In the genomic region with DNA sequence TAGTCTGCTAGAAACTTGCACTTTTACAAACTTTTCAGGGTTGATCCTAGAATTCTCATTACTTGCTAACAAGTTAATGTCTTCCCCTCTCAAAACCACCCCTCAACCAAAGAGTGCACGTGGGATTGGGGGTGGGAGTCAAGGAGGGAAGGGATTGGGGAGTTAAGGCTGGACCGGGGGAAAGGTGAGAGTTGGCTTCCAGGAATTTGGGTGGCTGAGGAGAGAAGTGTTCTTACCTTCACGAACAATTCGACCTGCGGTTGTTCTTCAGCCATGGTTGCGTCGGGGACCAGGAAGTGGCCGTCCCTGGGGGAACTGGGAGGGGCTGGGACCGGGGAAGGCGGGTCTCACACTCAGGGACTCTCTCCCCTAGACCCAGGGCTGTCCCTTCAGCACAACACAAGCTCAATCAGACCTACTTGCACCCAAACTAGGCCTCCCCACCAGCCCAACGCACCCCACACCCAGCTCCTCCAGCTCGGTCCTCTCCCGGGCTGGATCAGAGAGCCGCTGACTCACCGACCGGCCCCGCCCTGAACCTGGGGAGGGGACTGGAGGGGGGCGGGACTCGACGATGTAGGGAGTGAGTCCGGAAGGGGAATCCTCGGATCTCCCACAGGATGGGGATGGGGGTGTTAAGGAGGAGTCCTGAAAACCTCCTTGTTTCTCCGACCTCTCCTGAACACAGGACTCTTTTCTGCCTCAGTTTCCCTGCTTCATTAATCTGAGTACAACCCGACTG, we compare ENCODE assay signal across 1 cellular context.
TF ChIP-seq lines count a peak whose summit lies in the region.

A gene (minus strand): TSS at position 505 of the 742 bp plus-strand sequence. CDS start 230 bp downstream, at position 275.

TF ChIP-seq in HepG2, 621 proteins besides CTCF, POLR2A, EP300 and RAD21 (continued from another document and continues in another):
- TF ChIP-seq, protein P1, sequence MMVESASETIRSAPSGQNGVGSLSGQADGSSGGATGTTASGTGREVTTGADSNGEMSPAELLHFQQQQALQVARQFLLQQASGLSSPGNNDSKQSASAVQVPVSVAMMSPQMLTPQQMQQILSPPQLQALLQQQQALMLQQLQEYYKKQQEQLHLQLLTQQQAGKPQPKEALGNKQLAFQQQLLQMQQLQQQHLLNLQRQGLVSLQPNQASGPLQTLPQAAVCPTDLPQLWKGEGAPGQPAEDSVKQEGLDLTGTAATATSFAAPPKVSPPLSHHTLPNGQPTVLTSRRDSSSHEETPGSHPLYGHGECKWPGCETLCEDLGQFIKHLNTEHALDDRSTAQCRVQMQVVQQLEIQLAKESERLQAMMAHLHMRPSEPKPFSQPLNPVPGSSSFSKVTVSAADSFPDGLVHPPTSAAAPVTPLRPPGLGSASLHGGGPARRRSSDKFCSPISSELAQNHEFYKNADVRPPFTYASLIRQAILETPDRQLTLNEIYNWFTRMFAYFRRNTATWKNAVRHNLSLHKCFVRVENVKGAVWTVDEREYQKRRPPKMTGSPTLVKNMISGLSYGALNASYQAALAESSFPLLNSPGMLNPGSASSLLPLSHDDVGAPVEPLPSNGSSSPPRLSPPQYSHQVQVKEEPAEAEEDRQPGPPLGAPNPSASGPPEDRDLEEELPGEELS (CRISPR knock-in tag; IDR thresholded peaks at IDR 0.05) = peak; percentile 72
- TF ChIP-seq ZNF605 (CRISPR knock-in tag; IDR thresholded peaks at IDR 0.05) (peak; percentile 88), RARG (CRISPR knock-in tag; IDR thresholded peaks at IDR 0.05; ENCODE audit: low read depth) (no peak), HNRNPL (IDR thresholded peaks at IDR 0.05; ENCODE audit: low read depth, low read length) (peak; percentile 58; the same call in 1 of the 2 replicates), THAP11 (CRISPR knock-in tag; IDR thresholded peaks at IDR 0.05) (peak; percentile 78), MED1 (CRISPR knock-in tag; IDR thresholded peaks at IDR 0.05) (peak; percentile 84), ZNF3 (CRISPR knock-in tag; IDR thresholded peaks at IDR 0.05) (peak; percentile 34; the same call in 1 of the 2 replicates), TARDBP (CRISPR knock-in tag; IDR thresholded peaks at IDR 0.05) (0 out of 2 replicates have a peak, but pooled peaks have one; percentile 58), MXD4 (CRISPR knock-in tag; IDR thresholded peaks at IDR 0.05) (peak; percentile 73), PCBP1 (IDR thresholded peaks at IDR 0.05; ENCODE audit: borderline replicate concordance, low read depth, low read length) (0 out of 2 replicates have a peak, but pooled peaks have one; percentile 77), FOXA1 (IDR thresholded peaks at IDR 0.05) (no peak), FOXA1 (CRISPR knock-in tag; IDR thresholded peaks at IDR 0.05) (peak; percentile 21; the same call in 1 of the 2 replicates), MATR3 (CRISPR knock-in tag; IDR thresholded peaks at IDR 0.05) (no peak), TEAD3 (CRISPR knock-in tag; optimal IDR thresholded peaks at IDR 0.05; ENCODE audit: borderline replicate concordance) (peak; percentile 63), ZNF101 (CRISPR knock-in tag; IDR thresholded peaks at IDR 0.05; ENCODE audit: borderline replicate concordance, low read depth) (no peak), NR2F6 (IDR thresholded peaks at IDR 0.05) (no peak; the same call in 1 of the 2 replicates), NR2F6 (CRISPR knock-in tag; IDR thresholded peaks at IDR 0.05) (0 out of 2 replicates have a peak, but pooled peaks have one; percentile 28), ZNF768 (CRISPR knock-in tag; IDR thresholded peaks at IDR 0.05) (peak; percentile 73), CBX5 (CRISPR knock-in tag; IDR thresholded peaks at IDR 0.05; ENCODE audit: borderline replicate concordance) (peak; percentile 83), ETV5 (CRISPR knock-in tag; IDR thresholded peaks at IDR 0.05; ENCODE audit: borderline replicate concordance) (peak; percentile 94), AKAP8 (CRISPR knock-in tag; IDR thresholded peaks at IDR 0.05) (no peak), EHMT2 (IDR thresholded peaks at IDR 0.05; ENCODE audit: borderline replicate concordance, low read depth, low read length) (no peak), RORA (CRISPR knock-in tag; IDR thresholded peaks at IDR 0.05) (no peak), ZNF224 (CRISPR knock-in tag; IDR thresholded peaks at IDR 0.05) (peak; percentile 69; the same call in 1 of the 2 replicates), HNRNPLL (IDR thresholded peaks at IDR 0.05; ENCODE audit: low read depth, low read length, poor library complexity, severe bottlenecking) (peak; percentile 57), ZNF329 (CRISPR knock-in tag; IDR thresholded peaks at IDR 0.05; ENCODE audit: low read depth) (0 out of 2 replicates have a peak, but pooled peaks have one; percentile 52), ZFX (CRISPR knock-in tag; IDR thresholded peaks at IDR 0.05; ENCODE audit: low read depth) (peak; percentile 83), PAX8 (CRISPR knock-in tag; IDR thresholded peaks at IDR 0.05; ENCODE audit: borderline replicate concordance) (no peak), ATAD3A (CRISPR knock-in tag; IDR thresholded peaks at IDR 0.05) (no peak), TOPORS (CRISPR knock-in tag; IDR thresholded peaks at IDR 0.05) (0 out of 2 replicates have a peak, but pooled peaks have one; percentile 11), CCAR2 (optimal IDR thresholded peaks at IDR 0.05; ENCODE audit: low read depth, low read length) (peak; percentile 8), PHF20 (CRISPR knock-in tag; IDR thresholded peaks at IDR 0.05) (peak; percentile 62; the same call in 1 of the 2 replicates), KLF6 (CRISPR knock-in tag; IDR thresholded peaks at IDR 0.05) (peak; percentile 43; the same call in 1 of the 2 replicates)
- TF ChIP-seq, protein P2, sequence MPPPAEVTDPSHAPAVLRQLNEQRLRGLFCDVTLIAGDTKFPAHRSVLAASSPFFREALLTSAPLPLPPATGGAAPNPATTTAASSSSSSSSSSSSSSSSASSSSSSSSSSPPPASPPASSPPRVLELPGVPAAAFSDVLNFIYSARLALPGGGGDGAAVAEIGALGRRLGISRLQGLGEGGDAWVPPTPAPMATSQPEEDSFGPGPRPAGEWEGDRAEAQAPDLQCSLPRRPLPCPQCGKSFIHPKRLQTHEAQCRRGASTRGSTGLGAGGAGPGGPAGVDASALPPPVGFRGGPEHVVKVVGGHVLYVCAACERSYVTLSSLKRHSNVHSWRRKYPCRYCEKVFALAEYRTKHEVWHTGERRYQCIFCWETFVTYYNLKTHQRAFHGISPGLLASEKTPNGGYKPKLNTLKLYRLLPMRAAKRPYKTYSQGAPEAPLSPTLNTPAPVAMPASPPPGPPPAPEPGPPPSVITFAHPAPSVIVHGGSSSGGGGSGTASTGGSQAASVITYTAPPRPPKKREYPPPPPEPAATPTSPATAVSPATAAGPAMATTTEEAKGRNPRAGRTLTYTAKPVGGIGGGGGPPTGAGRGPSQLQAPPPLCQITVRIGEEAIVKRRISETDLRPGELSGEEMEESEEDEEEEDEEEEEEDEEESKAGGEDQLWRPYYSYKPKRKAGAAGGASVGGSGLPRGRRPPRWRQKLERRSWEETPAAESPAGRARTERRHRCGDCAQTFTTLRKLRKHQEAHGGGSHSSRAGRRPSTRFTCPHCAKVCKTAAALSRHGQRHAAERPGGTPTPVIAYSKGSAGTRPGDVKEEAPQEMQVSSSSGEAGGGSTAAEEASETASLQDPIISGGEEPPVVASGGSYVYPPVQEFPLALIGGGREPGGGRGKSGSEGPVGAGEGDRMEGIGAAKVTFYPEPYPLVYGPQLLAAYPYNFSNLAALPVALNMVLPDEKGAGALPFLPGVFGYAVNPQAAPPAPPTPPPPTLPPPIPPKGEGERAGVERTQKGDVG (CRISPR knock-in tag; IDR thresholded peaks at IDR 0.05; ENCODE audit: borderline replicate concordance) = 0 out of 2 replicates have a peak, but pooled peaks have one; percentile 48
- TF ChIP-seq, protein P3, sequence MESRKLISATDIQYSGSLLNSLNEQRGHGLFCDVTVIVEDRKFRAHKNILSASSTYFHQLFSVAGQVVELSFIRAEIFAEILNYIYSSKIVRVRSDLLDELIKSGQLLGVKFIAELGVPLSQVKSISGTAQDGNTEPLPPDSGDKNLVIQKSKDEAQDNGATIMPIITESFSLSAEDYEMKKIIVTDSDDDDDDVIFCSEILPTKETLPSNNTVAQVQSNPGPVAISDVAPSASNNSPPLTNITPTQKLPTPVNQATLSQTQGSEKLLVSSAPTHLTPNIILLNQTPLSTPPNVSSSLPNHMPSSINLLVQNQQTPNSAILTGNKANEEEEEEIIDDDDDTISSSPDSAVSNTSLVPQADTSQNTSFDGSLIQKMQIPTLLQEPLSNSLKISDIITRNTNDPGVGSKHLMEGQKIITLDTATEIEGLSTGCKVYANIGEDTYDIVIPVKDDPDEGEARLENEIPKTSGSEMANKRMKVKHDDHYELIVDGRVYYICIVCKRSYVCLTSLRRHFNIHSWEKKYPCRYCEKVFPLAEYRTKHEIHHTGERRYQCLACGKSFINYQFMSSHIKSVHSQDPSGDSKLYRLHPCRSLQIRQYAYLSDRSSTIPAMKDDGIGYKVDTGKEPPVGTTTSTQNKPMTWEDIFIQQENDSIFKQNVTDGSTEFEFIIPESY (CRISPR knock-in tag; IDR thresholded peaks at IDR 0.05) = peak; percentile 33; the same call in 1 of the 2 replicates
- TF ChIP-seq, protein P4, sequence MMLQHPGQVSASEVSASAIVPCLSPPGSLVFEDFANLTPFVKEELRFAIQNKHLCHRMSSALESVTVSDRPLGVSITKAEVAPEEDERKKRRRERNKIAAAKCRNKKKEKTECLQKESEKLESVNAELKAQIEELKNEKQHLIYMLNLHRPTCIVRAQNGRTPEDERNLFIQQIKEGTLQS (CRISPR knock-in tag; IDR thresholded peaks at IDR 0.05) = peak; percentile 93
- TF ChIP-seq, protein P5, sequence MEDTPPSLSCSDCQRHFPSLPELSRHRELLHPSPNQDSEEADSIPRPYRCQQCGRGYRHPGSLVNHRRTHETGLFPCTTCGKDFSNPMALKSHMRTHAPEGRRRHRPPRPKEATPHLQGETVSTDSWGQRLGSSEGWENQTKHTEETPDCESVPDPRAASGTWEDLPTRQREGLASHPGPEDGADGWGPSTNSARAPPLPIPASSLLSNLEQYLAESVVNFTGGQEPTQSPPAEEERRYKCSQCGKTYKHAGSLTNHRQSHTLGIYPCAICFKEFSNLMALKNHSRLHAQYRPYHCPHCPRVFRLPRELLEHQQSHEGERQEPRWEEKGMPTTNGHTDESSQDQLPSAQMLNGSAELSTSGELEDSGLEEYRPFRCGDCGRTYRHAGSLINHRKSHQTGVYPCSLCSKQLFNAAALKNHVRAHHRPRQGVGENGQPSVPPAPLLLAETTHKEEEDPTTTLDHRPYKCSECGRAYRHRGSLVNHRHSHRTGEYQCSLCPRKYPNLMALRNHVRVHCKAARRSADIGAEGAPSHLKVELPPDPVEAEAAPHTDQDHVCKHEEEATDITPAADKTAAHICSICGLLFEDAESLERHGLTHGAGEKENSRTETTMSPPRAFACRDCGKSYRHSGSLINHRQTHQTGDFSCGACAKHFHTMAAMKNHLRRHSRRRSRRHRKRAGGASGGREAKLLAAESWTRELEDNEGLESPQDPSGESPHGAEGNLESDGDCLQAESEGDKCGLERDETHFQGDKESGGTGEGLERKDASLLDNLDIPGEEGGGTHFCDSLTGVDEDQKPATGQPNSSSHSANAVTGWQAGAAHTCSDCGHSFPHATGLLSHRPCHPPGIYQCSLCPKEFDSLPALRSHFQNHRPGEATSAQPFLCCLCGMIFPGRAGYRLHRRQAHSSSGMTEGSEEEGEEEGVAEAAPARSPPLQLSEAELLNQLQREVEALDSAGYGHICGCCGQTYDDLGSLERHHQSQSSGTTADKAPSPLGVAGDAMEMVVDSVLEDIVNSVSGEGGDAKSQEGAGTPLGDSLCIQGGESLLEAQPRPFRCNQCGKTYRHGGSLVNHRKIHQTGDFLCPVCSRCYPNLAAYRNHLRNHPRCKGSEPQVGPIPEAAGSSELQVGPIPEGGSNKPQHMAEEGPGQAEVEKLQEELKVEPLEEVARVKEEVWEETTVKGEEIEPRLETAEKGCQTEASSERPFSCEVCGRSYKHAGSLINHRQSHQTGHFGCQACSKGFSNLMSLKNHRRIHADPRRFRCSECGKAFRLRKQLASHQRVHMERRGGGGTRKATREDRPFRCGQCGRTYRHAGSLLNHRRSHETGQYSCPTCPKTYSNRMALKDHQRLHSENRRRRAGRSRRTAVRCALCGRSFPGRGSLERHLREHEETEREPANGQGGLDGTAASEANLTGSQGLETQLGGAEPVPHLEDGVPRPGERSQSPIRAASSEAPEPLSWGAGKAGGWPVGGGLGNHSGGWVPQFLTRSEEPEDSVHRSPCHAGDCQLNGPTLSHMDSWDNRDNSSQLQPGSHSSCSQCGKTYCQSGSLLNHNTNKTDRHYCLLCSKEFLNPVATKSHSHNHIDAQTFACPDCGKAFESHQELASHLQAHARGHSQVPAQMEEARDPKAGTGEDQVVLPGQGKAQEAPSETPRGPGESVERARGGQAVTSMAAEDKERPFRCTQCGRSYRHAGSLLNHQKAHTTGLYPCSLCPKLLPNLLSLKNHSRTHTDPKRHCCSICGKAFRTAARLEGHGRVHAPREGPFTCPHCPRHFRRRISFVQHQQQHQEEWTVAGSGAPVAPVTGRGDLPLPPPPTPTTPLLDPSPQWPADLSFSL (CRISPR knock-in tag; IDR thresholded peaks at IDR 0.05) = no peak
- TF ChIP-seq, protein P6, sequence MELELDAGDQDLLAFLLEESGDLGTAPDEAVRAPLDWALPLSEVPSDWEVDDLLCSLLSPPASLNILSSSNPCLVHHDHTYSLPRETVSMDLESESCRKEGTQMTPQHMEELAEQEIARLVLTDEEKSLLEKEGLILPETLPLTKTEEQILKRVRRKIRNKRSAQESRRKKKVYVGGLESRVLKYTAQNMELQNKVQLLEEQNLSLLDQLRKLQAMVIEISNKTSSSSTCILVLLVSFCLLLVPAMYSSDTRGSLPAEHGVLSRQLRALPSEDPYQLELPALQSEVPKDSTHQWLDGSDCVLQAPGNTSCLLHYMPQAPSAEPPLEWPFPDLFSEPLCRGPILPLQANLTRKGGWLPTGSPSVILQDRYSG (CRISPR knock-in tag; IDR thresholded peaks at IDR 0.05) = peak; percentile 59; the same call in 1 of the 2 replicates
- TF ChIP-seq, protein P7, sequence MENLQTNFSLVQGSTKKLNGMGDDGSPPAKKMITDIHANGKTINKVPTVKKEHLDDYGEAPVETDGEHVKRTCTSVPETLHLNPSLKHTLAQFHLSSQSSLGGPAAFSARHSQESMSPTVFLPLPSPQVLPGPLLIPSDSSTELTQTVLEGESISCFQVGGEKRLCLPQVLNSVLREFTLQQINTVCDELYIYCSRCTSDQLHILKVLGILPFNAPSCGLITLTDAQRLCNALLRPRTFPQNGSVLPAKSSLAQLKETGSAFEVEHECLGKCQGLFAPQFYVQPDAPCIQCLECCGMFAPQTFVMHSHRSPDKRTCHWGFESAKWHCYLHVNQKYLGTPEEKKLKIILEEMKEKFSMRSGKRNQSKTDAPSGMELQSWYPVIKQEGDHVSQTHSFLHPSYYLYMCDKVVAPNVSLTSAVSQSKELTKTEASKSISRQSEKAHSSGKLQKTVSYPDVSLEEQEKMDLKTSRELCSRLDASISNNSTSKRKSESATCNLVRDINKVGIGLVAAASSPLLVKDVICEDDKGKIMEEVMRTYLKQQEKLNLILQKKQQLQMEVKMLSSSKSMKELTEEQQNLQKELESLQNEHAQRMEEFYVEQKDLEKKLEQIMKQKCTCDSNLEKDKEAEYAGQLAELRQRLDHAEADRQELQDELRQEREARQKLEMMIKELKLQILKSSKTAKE (CRISPR knock-in tag; IDR thresholded peaks at IDR 0.05; ENCODE audit: borderline replicate concordance) = peak; percentile 58; the same call in 1 of the 2 replicates
